In genomic region chr9:134342746-134343115, GRCh38 we compare ENCODE assay signal across 24 cellular contexts. TPM values are rescaled to one million over a fixed set of nuclear protein-coding genes. Genes with fewer than 3 reads are reported as not detected.
DNase-seq lines count a peak whose midpoint lies in the region; ATAC-seq, FAIRE-seq and TF ChIP-seq lines count a peak whose summit lies in the region.
"Had no signal": no experiment of that assay in that cellular context is flagged by ENCODE, and none has a peak within 500 bp of the region (broad histone marks: within the 10 kb centered on the region; RNA-seq: fewer than 3 reads in every experiment).

No MANE protein-coding gene starts in this region.

- H3K27me3 ChIP-seq in left ventricle myocardium inferior (ENCODE audit: low read depth) (no peaks in the 10 kb centered on the region), astrocyte (ENCODE audit: insufficient read depth, low read length) (no peaks in the 10 kb centered on the region), parathyroid adenoma (ENCODE audit: control insufficient read depth, insufficient read depth, low read length) (no peaks in the 10 kb centered on the region), upper lobe of left lung (no peaks in the 10 kb centered on the region)
- H3K27me3 ChIP-seq: cardiac muscle cell, hepatocyte, upper lobe of right lung had no signal

- H3K4me1 ChIP-seq in left ventricle myocardium inferior (peaks cover 100% of the 10 kb centered on the region), astrocyte (ENCODE audit: insufficient read depth, low read length) (peaks cover 19% of the 10 kb centered on the region), parathyroid adenoma (peaks cover 54% of the 10 kb centered on the region), upper lobe of left lung (peaks cover 87 to 98% (median 91%) of the 10 kb centered on the region in 4 donors)
- H3K4me1 ChIP-seq: A549, HAP-1 had no signal

- TF ChIP-seq CTCF in left ventricle myocardium inferior (IDR thresholded peaks at IDR 0.05; ENCODE audit: borderline replicate concordance) (no peak), astrocyte (IDR thresholded peaks at IDR 0.05; ENCODE audit: insufficient read depth, low read depth, low read length) (no peak), parathyroid adenoma (IDR thresholded peaks at IDR 0.05) (no peak), upper lobe of left lung (IDR thresholded peaks at IDR 0.05) (no peak)

- no peaks in the 10 kb centered on the region for H3K27me3 Mint-ChIP-seq in astrocyte (ENCODE audit: low read depth, unreplicated experiment)
- H3K27me3 Mint-ChIP-seq: natural killer cell treated with Interleukin-12 subunit alpha and Interleukin-12 subunit beta and Interleukin-15 and Interleukin-18, amount 100 ng/mL, for 72 hours had no signal

- 66 to 96% methylated on average over 4 to 7 of the region's 7 CpGs for WGBS in upper lobe of left lung, 2 donors

- H3K9ac ChIP-seq in astrocyte (ENCODE audit: low read length) (no peak overlapping the region), parathyroid adenoma (no peak overlapping the region)

- H3K9me3 ChIP-seq in left ventricle myocardium inferior (replicated peaks) (no peaks in the 10 kb centered on the region), astrocyte (ENCODE audit: insufficient read depth, low read depth, low read length) (no peaks in the 10 kb centered on the region), parathyroid adenoma (ENCODE audit: control insufficient read depth, low read length) (no peaks in the 10 kb centered on the region), upper lobe of left lung (no peaks in the 10 kb centered on the region)
- H3K9me3 ChIP-seq: A549, HAP-1, upper lobe of right lung had no signal

- no peak for TF ChIP-seq EP300 in upper lobe of left lung (IDR thresholded peaks at IDR 0.05)

- in situ Hi-C loops in ACHN (cut with HindIII; ENCODE audit: low pct_ligation_motif_present, low pct_unique_long_range_greater_than_20kb, low sequenced_read_pairs): no loop called here

- H4K20me1 ChIP-seq in astrocyte (ENCODE audit: insufficient read depth, low read length): peaks cover 100% of the 10 kb centered on the region

- TF ChIP-seq POLR2A in upper lobe of left lung (IDR thresholded peaks at IDR 0.05): no peak

- H2AFZ ChIP-seq in astrocyte (ENCODE audit: low read depth, low read length): no peak overlapping the region
- H2AFZ ChIP-seq in parathyroid adenoma: no peak overlapping the region
- H2AFZ ChIP-seq: hepatocyte had no signal

- H3K79me2 ChIP-seq in astrocyte (ENCODE audit: insufficient read depth, low read length) (peaks cover 99% of the 10 kb centered on the region), parathyroid adenoma (peaks cover 94% of the 10 kb centered on the region)

- H3K27ac ChIP-seq in left ventricle myocardium inferior (replicated peaks) (peak overlapping the region; percentile 88), astrocyte (ENCODE audit: low read depth, low read length) (no peak overlapping the region), parathyroid adenoma (peak overlapping the region; percentile 32), upper lobe of left lung (peak overlapping the region; percentile 72 to 90 (median 76))
- H3K27ac ChIP-seq: A549, cardiac muscle cell, hepatocyte had no signal

- no peak overlapping the region for H3K4me3 Mint-ChIP-seq in astrocyte (ENCODE audit: unreplicated experiment)
- H3K4me3 Mint-ChIP-seq: natural killer cell treated with Interleukin-12 subunit alpha and Interleukin-12 subunit beta and Interleukin-15 and Interleukin-18, amount 100 ng/mL, for 72 hours had no signal

- intact Hi-C loops in left ventricle myocardium inferior (cut with micrococcal nuclease) (no loop called here), Right ventricle myocardium superior (cut with DNase I) (no loop called here)

- no peak overlapping the region for H3K4me3 ChIP-seq in left ventricle myocardium inferior
- H3K4me3 ChIP-seq in astrocyte (ENCODE audit: insufficient read depth, low read depth, low read length): no peak overlapping the region
- H3K4me3 ChIP-seq in parathyroid adenoma (ENCODE audit: low read depth, low read length): peak overlapping the region; percentile 13
- H3K4me3 ChIP-seq in upper lobe of left lung: no peak overlapping the region
- H3K4me3 ChIP-seq: A549, cardiac muscle cell, HAP-1, hepatocyte, upper lobe of right lung had no signal

- no peaks in the 10 kb centered on the region for H3K36me3 ChIP-seq in left ventricle myocardium inferior
- H3K36me3 ChIP-seq in astrocyte (ENCODE audit: insufficient read depth, low read length): no peaks in the 10 kb centered on the region
- H3K36me3 ChIP-seq in parathyroid adenoma (ENCODE audit: control insufficient read depth, insufficient read depth, low read length): no peaks in the 10 kb centered on the region
- H3K36me3 ChIP-seq in upper lobe of left lung: no peaks in the 10 kb centered on the region
- H3K36me3 ChIP-seq: cardiac muscle cell, HAP-1, upper lobe of right lung had no signal

- H3K9me3 Mint-ChIP-seq in astrocyte (ENCODE audit: unreplicated experiment): no peaks in the 10 kb centered on the region
- H3K9me3 Mint-ChIP-seq: natural killer cell treated with Interleukin-12 subunit alpha and Interleukin-12 subunit beta and Interleukin-15 and Interleukin-18, amount 100 ng/mL, for 72 hours had no signal

- ATAC-seq in Right ventricle myocardium superior (ENCODE audit: poor library complexity) (no peak), upper lobe of left lung (ENCODE audit: low FRiP score in 2 of 2) (no peak), GM18498 (IDR thresholded peaks at IDR 0.05; ENCODE audit: unreplicated experiment) (no peak)
- ATAC-seq: A549; natural killer cell treated with Interleukin-12 subunit alpha and Interleukin-12 subunit beta and Interleukin-15 and Interleukin-18, amount 100 ng/mL, for 72 hours; upper lobe of right lung had no signal

- DNase-seq in left ventricle myocardium inferior: no peak
- no peak for DNase-seq in Right ventricle myocardium superior
- no peak for DNase-seq in astrocyte (ENCODE audit: low read depth)
- no peak for DNase-seq in upper lobe of left lung
- no peak for DNase-seq in ACHN
- no peak for DNase-seq in activated naive CD4-positive, alpha-beta T cell treated with Interleukin-2 at 50 U/mL for 16 hours
- DNase-seq: activated CD4-positive, alpha-beta T cell treated with anti-CD3 and anti-CD28 coated beads for 1 hour; activated T-cell treated with anti-CD3 and anti-CD28 coated beads, Interleukin-2, amount 50 U/mL, for 1 hour; C1 segment of cervical spinal cord; KG1; NCI-H146; NCI-H2171 treated with DMSO at 0.1 percent for 48 hours; NCI-H69; SHP77; stimulated activated naive CD4-positive, alpha-beta T cell treated with Interleukin-2 at 50 U/mL for 16 hours; upper lobe of right lung had no signal

- no peaks in the 10 kb centered on the region for H3K36me3 Mint-ChIP-seq in astrocyte (ENCODE audit: low read depth, unreplicated experiment)
- H3K36me3 Mint-ChIP-seq: natural killer cell treated with Interleukin-12 subunit alpha and Interleukin-12 subunit beta and Interleukin-15 and Interleukin-18, amount 100 ng/mL, for 72 hours had no signal

- H3K4me2 ChIP-seq in astrocyte (ENCODE audit: low read length) (no peak overlapping the region), parathyroid adenoma (ENCODE audit: low read length) (peak overlapping the region; percentile 55)
- H3K4me2 ChIP-seq: A549, hepatocyte had no signal

- H3K4me1 Mint-ChIP-seq in astrocyte (ENCODE audit: low read depth, unreplicated experiment): peaks cover 10% of the 10 kb centered on the region

- no peak for FAIRE-seq in astrocyte (lab: Jason Lieb, UNC)
- FAIRE-seq: A549, islet of Langerhans had no signal

- peak overlapping the region; percentile 2 for H3K27ac Mint-ChIP-seq in astrocyte (ENCODE audit: unreplicated experiment)

RNA-seq across cellular contexts. Expression of gene RXRA, which starts 16.5 kb away (rescaled TPM):
- total RNA-seq in left ventricle myocardium inferior: 57.1 TPM
- 89.0 TPM for total RNA-seq in Right ventricle myocardium superior
- 33.4 and 33.7 TPM in 2 replicates for total RNA-seq in astrocyte
- 10 to 100 TPM; 43.8 to 92.7 (median 74.1) TPM for total RNA-seq in upper lobe of left lung
